Comparison of ENCODE assay signal across 1 cellular context in genomic region chr10:3779146-3779707, GRCh38.
TF ChIP-seq lines count a peak whose summit lies in the region.

No MANE protein-coding gene starts in this region.

TF ChIP-seq in SK-N-SH treated with all-trans-retinoic acid at 6 μM for 48 hours, 23 proteins besides CTCF, POLR2A, EP300 and RAD21 (continued from another document):
- no peak for TF ChIP-seq POU6F1 (CRISPR knock-in tag; IDR thresholded peaks at IDR 0.05; ENCODE audit: borderline replicate concordance, low read depth)
- no peak for TF ChIP-seq SNAI2 (CRISPR knock-in tag; IDR thresholded peaks at IDR 0.05)
- TF ChIP-seq TCF4 (CRISPR knock-in tag; IDR thresholded peaks at IDR 0.05; ENCODE audit: borderline replicate concordance): no peak
- no peak for TF ChIP-seq ZC3H10 (CRISPR knock-in tag; IDR thresholded peaks at IDR 0.05)
- no peak for TF ChIP-seq CSDC2 (CRISPR knock-in tag; IDR thresholded peaks at IDR 0.05)
- TF ChIP-seq ESRRG (CRISPR knock-in tag; IDR thresholded peaks at IDR 0.05): no peak
- TF ChIP-seq BACH2 (CRISPR knock-in tag; IDR thresholded peaks at IDR 0.05; ENCODE audit: borderline replicate concordance): no peak
- no peak for TF ChIP-seq PATZ1 (CRISPR knock-in tag; IDR thresholded peaks at IDR 0.05; ENCODE audit: borderline replicate concordance)
